ENCODE assay signal across 23 cellular contexts in the genomic region with DNA sequence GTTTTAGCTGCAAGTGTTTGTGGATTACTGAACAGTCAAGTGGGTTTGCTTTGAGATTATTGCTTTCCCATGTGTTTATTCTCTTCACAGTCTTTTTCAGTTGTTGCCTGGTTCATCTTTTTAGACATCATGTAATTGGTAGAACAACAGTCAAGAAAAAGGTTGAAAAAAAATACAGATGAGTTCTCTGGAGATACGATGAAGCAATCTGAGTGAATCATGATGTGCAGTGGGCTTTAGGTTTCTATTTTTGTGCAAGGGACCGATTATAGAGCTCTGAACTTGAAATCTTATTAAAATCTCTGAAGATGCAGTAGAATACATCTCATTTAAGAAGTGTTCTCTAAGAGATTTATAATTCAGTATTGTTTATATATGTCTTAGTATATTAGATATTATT.
"Had no signal": no experiment of that assay in that cellular context is flagged by ENCODE, and none has a peak within 500 bp of the region (broad histone marks: within the 10 kb centered on the region; RNA-seq: fewer than 3 reads in every experiment).

No MANE protein-coding gene starts in this region.

- H3K27me3 Mint-ChIP-seq: stimulated activated naive CD8-positive, alpha-beta T cell treated with anti-CD3 and anti-CD28 coated beads, Interleukin-15, amount 100 ng/mL, for 72 hours had no signal

- H3K4me1 Mint-ChIP-seq: immature natural killer cell; naive thymus-derived CD4-positive, alpha-beta T cell; nephron progenitor cell; stimulated activated naive B cell treated with anti-CD40 and anti-IgM and Interleukin-4, amounts not matched to agents 10 μg/mL and 1 μg/mL and 100 μg/mL, for 72 hours; stimulated activated naive CD8-positive, alpha-beta T cell treated with anti-CD3 and anti-CD28 coated beads, Interleukin-15, amount 100 ng/mL, for 72 hours had no signal

- H3K4me3 ChIP-seq: colonic mucosa, esophagus squamous epithelium, lung, psoas muscle, right lobe of liver, testis, tibial nerve, upper lobe of right lung had no signal

- DNase-seq: cerebellar nuclear complex; colonic mucosa; dermis blood vessel endothelial cell; esophagus squamous epithelium; foreskin keratinocyte; immature natural killer cell; kidney; left colon; left ventricle myocardium superior; mesendoderm; naive thymus-derived CD4-positive, alpha-beta T cell; nephron progenitor cell; psoas muscle; retina; right lobe of liver; stimulated activated CD4-positive, alpha-beta T cell treated with anti-CD3 and anti-CD28 coated beads, Interleukin-2, amount 100 ng/mL, for 24 hours; stimulated activated CD4-positive, alpha-beta T cell treated with anti-CD3 and anti-CD28 coated beads, Interleukin-4, amount 100 ng/mL, for 4 hours; stimulated activated naive B cell treated with anti-CD40 and anti-IgM and Interleukin-4, amounts not matched to agents 10 μg/mL and 1 μg/mL and 100 μg/mL, for 72 hours; stimulated activated naive CD8-positive, alpha-beta T cell treated with anti-CD3 and anti-CD28 coated beads, Interleukin-15, amount 100 ng/mL, for 72 hours; testis; upper lobe of right lung had no signal

- H3K36me3 ChIP-seq: colonic mucosa, esophagus squamous epithelium, right lobe of liver, tibial nerve, upper lobe of right lung had no signal

- H3K4me1 ChIP-seq: colonic mucosa, esophagus squamous epithelium, foreskin keratinocyte, psoas muscle, right lobe of liver, testis, tibial nerve, upper lobe of right lung had no signal

- H3K9me3 ChIP-seq: colonic mucosa, psoas muscle, right lobe of liver, testis had no signal

- ATAC-seq: foreskin keratinocyte; left colon; left ventricle myocardium superior; naive thymus-derived CD4-positive, alpha-beta T cell; psoas muscle; right lobe of liver; stimulated activated naive B cell treated with anti-CD40 and anti-IgM and Interleukin-4, amounts not matched to agents 10 μg/mL and 1 μg/mL and 100 μg/mL, for 72 hours; stimulated activated naive CD8-positive, alpha-beta T cell treated with anti-CD3 and anti-CD28 coated beads, Interleukin-15, amount 100 ng/mL, for 72 hours; upper lobe of right lung had no signal

- H3K4me3 Mint-ChIP-seq: immature natural killer cell; naive thymus-derived CD4-positive, alpha-beta T cell; nephron progenitor cell; stimulated activated naive B cell treated with anti-CD40 and anti-IgM and Interleukin-4, amounts not matched to agents 10 μg/mL and 1 μg/mL and 100 μg/mL, for 72 hours; stimulated activated naive CD8-positive, alpha-beta T cell treated with anti-CD3 and anti-CD28 coated beads, Interleukin-15, amount 100 ng/mL, for 72 hours had no signal

- H3K27ac Mint-ChIP-seq: immature natural killer cell; naive thymus-derived CD4-positive, alpha-beta T cell; nephron progenitor cell; stimulated activated naive B cell treated with anti-CD40 and anti-IgM and Interleukin-4, amounts not matched to agents 10 μg/mL and 1 μg/mL and 100 μg/mL, for 72 hours; stimulated activated naive CD8-positive, alpha-beta T cell treated with anti-CD3 and anti-CD28 coated beads, Interleukin-15, amount 100 ng/mL, for 72 hours had no signal

- H3K27ac ChIP-seq: colonic mucosa, esophagus squamous epithelium, foreskin keratinocyte, psoas muscle, right lobe of liver, testis, tibial nerve, upper lobe of right lung had no signal

- H3K27me3 ChIP-seq: colonic mucosa, esophagus squamous epithelium, foreskin keratinocyte, right lobe of liver, testis, tibial nerve, upper lobe of right lung had no signal
